1 cellular context compared by ENCODE assay signal in the genomic region with DNA sequence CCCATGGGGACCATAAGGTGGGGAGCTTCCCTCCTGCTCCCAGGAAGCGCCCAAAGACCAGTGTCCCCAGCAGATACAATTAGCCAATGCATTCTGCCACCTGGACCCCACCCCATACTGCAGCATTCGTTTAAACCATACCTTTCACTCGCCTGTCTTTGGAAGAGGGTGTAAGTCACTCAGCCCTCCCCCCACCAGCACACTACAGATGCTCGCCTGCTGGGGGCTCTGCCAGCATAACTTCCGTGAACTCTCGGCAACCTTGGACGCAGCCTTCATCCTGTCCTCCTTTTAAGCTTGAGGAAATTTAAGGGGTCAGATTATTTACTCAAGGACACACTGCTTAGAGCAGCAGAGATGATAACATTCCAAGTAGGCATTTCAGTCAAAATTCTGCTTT.
TF ChIP-seq lines count a peak whose summit lies in the region.

No MANE protein-coding gene starts in this region.

TF ChIP-seq in SK-N-SH, 30 proteins besides CTCF, POLR2A, EP300 and RAD21 (continued from another document):
- TF ChIP-seq, protein P1, sequence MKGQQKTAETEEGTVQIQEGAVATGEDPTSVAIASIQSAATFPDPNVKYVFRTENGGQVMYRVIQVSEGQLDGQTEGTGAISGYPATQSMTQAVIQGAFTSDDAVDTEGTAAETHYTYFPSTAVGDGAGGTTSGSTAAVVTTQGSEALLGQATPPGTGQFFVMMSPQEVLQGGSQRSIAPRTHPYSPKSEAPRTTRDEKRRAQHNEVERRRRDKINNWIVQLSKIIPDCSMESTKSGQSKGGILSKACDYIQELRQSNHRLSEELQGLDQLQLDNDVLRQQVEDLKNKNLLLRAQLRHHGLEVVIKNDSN (IDR thresholded peaks at IDR 0.05; ENCODE audit: borderline replicate concordance, low read depth): no peak
- TF ChIP-seq, protein P2, sequence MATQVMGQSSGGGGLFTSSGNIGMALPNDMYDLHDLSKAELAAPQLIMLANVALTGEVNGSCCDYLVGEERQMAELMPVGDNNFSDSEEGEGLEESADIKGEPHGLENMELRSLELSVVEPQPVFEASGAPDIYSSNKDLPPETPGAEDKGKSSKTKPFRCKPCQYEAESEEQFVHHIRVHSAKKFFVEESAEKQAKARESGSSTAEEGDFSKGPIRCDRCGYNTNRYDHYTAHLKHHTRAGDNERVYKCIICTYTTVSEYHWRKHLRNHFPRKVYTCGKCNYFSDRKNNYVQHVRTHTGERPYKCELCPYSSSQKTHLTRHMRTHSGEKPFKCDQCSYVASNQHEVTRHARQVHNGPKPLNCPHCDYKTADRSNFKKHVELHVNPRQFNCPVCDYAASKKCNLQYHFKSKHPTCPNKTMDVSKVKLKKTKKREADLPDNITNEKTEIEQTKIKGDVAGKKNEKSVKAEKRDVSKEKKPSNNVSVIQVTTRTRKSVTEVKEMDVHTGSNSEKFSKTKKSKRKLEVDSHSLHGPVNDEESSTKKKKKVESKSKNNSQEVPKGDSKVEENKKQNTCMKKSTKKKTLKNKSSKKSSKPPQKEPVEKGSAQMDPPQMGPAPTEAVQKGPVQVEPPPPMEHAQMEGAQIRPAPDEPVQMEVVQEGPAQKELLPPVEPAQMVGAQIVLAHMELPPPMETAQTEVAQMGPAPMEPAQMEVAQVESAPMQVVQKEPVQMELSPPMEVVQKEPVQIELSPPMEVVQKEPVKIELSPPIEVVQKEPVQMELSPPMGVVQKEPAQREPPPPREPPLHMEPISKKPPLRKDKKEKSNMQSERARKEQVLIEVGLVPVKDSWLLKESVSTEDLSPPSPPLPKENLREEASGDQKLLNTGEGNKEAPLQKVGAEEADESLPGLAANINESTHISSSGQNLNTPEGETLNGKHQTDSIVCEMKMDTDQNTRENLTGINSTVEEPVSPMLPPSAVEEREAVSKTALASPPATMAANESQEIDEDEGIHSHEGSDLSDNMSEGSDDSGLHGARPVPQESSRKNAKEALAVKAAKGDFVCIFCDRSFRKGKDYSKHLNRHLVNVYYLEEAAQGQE (IDR thresholded peaks at IDR 0.05; ENCODE audit: low read depth, low read length): no peak
- TF ChIP-seq FOXM1 (IDR thresholded peaks at IDR 0.05; ENCODE audit: low read depth): no peak
- TF ChIP-seq, protein P3, sequence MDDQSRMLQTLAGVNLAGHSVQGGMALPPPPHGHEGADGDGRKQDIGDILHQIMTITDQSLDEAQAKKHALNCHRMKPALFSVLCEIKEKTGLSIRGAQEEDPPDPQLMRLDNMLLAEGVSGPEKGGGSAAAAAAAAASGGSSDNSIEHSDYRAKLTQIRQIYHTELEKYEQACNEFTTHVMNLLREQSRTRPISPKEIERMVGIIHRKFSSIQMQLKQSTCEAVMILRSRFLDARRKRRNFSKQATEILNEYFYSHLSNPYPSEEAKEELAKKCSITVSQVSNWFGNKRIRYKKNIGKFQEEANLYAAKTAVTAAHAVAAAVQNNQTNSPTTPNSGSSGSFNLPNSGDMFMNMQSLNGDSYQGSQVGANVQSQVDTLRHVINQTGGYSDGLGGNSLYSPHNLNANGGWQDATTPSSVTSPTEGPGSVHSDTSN (IDR thresholded peaks at IDR 0.05): no peak
- TF ChIP-seq TEAD4 (IDR thresholded peaks at IDR 0.05; ENCODE audit: borderline replicate concordance, insufficient read depth): no peak
